ENCODE assay signal across 8 cellular contexts in the genomic region with DNA sequence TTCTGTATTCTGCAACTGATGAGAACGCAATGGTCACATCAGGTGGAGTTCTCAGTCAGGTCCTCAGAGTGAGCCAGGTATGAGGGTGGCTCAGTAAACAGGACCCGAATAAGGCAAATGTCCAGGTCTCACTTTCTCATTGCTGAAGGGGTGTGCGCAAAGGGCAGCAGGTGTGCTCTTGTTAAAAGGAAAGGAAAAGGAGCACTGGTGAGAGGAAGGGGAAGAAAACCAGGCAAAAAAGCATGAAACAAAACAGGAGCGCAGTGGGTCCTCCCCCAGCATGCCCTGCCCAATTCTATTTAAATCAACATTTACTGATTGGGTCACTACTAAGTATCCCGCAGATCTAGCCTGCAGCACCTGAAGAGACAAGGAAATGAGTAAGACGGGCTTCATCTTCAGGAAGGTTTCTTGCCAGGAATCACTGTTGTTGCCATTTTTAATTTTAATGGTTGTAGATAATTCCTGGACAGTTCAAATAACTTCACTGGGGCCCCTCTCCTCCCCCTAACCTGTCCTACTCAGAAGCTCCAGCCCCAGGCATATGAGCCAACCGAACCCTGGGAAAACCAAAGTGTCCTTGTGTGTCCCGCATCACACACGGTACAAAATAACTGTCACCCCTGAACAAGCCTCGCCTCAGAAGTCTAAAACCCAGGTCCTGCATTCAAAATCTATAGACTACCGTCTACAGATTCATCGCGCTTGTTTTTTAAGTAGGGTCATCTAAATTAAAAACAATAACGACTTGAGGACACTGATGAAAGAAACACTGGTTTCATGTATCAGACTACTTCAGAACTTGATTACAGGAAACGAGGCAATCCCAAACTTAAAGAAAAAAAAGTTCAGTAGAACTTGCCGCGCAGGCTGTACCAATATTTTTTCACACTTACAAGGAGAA. TPM values are rescaled to one million over a fixed set of nuclear protein-coding genes. Genes with fewer than 3 reads are reported as not detected.
DNase-seq lines count a peak whose midpoint lies in the region; ATAC-seq, FAIRE-seq and TF ChIP-seq lines count a peak whose summit lies in the region.

No MANE protein-coding gene starts in this region.

- no peaks in the 10 kb centered on the region for H4K20me1 ChIP-seq in H1 (replicated peaks in 1 of 2; ENCODE audit: control insufficient read depth in 1 of 2, insufficient read depth in 2 of 2, low read length in 2 of 2)

- H3K27ac Mint-ChIP-seq in natural killer cell treated with Interleukin-12 subunit alpha and Interleukin-12 subunit beta and Interleukin-15 and Interleukin-18, amount 100 ng/mL, for 72 hours: peak overlapping the region; percentile 27 to 57

- peak overlapping the region in 3 of 4 experiments; percentile 62 to 69 (median 66); a peak in 5 of 7 replicates for H3K9ac ChIP-seq in H1 (replicated peaks in 1 of 4; ENCODE audit: extremely low read depth in 1 of 4, low read depth in 3 of 4, low read length in 3 of 4)

- 0 out of 2 replicates have a peak overlapping the region, but pooled peaks have one; percentile 73 for H2BK5ac ChIP-seq in H1 (ENCODE audit: low read depth, low read length)

- peaks cover 0 to 19% of the 10 kb centered on the region in 2 experiments; a peak in 2 of 4 replicates for H3K79me2 ChIP-seq in H1 (ENCODE audit: control insufficient read depth in 1 of 2, insufficient read depth in 2 of 2, low read length in 2 of 2)

- TF ChIP-seq CTCF in H1 (IDR thresholded peaks at IDR 0.05; ENCODE audit: control extremely low read depth in 1 of 3, insufficient read depth in 1 of 3, low read depth in 1 of 3, low read length in 3 of 3): no peak

- peak overlapping the region; percentile 64 to 87 (median 85) for H3K4me3 ChIP-seq in H1 (ENCODE audit: extremely low read depth in 1 of 4, insufficient read depth in 2 of 4, low read depth in 3 of 4, low read length in 4 of 4)

- CTCF ChIA-PET in H1 (lab: Charles Lee; ENCODE audit: partially characterized antibody): interaction anchor here (1.0 to 1.7 kb wide), 2 partner anchors 8 to 84 kb away, joined by 4 read pairs; no protein-coding TSS in a partner anchor

- no peak overlapping the region for H2BK15ac ChIP-seq in H1 (ENCODE audit: low read length)

- peak overlapping the region; percentile 11 for H4K91ac ChIP-seq in H1 (replicated peaks; ENCODE audit: insufficient read length, low read length)

- peaks cover 8 to 17% (median 14%) of the 10 kb centered on the region in 4 experiments; a peak in 5 of 7 replicates for H3K4me1 ChIP-seq in H1 (replicated peaks in 1 of 4; ENCODE audit: control insufficient read depth in 3 of 4, insufficient read depth in 4 of 4, low read length in 3 of 4)

- POLR2A ChIA-PET in H1 (lab: Charles Lee; ENCODE audit: partially characterized antibody): interaction anchor here (0.9 kb wide), 1 partner anchor 61 kb away, joined by 3 read pairs; no protein-coding TSS in a partner anchor

- no peaks in the 10 kb centered on the region for H3K36me3 Mint-ChIP-seq in natural killer cell treated with Interleukin-12 subunit alpha and Interleukin-12 subunit beta and Interleukin-15 and Interleukin-18, amount 100 ng/mL, for 72 hours

- peak overlapping the region; percentile 81; the same call in 1 of the 2 replicates for H3K18ac ChIP-seq in H1 (ENCODE audit: extremely low read depth, low read length)

- 6% methylated on average over 17 of the region's 17 CpGs; no CpG with 5 or more reads in 1 of the 2 experiments for WGBS in H1 (ENCODE audit: extremely low coverage in 1 of 2, insufficient coverage in 1 of 2, insufficient read length in 1 of 2, insufficient replicate concordance in 2 of 2, low coverage in 1 of 2, low lambda C conversion rate in 2 of 2, missing lambda C conversion rate in 1 of 2), 2 experiments

- 0 out of 7 replicates have a peak, but pooled peaks cover 0 to 6% (median 0%) of the 10 kb centered on the region in 4 experiments for H3K27me3 ChIP-seq in H1 (replicated peaks in 1 of 4; ENCODE audit: control insufficient read depth in 3 of 4, extremely low read depth in 1 of 4, insufficient read depth in 3 of 4, low read length in 3 of 4)

- no peak for FAIRE-seq in H1 (lab: Jason Lieb, UNC)

- H2AK5ac ChIP-seq in H1 (ENCODE audit: low read depth, low read length): peak overlapping the region; percentile 77; the same call in 1 of the 2 replicates

- H3K14ac ChIP-seq in H1 (ENCODE audit: insufficient read length): no peak overlapping the region

- H3K23ac ChIP-seq in H1 (ENCODE audit: insufficient read length): no peak overlapping the region

- H3K56ac ChIP-seq in H1 (replicated peaks; ENCODE audit: insufficient read length, low read depth, low read length): no peak overlapping the region

- no peak overlapping the region for H2BK120ac ChIP-seq in H1 (replicated peaks; ENCODE audit: low read depth, low read length)

- H2AFZ ChIP-seq in H1 (ENCODE audit: low read length): peak overlapping the region; percentile 89; the same call in 1 of the 2 replicates

- H3K36me3 ChIP-seq in H1 (ENCODE audit: control insufficient read depth in 2 of 4, insufficient read depth in 4 of 4, low read length in 3 of 4): no peaks in the 10 kb centered on the region

- peaks cover 12 to 25% of the 10 kb centered on the region in 2 donors for H3K27me3 Mint-ChIP-seq in natural killer cell treated with Interleukin-12 subunit alpha and Interleukin-12 subunit beta and Interleukin-15 and Interleukin-18, amount 100 ng/mL, for 72 hours

- peak; percentile 31 for ATAC-seq in GM21619 (IDR thresholded peaks at IDR 0.05; ENCODE audit: unreplicated experiment)
- no peak for ATAC-seq in natural killer cell treated with Interleukin-12 subunit alpha and Interleukin-12 subunit beta and Interleukin-15 and Interleukin-18, amount 100 ng/mL, for 72 hours

- H4K8ac ChIP-seq in H1 (ENCODE audit: extremely low read depth, insufficient read depth, low read length): no peak overlapping the region; the same call in 1 of the 2 replicates

- H3K4me2 ChIP-seq in H1 (ENCODE audit: insufficient read depth in 1 of 2, low read depth in 2 of 2, low read length in 2 of 2): peak overlapping the region; percentile 98 to 99

- peaks cover 16% of the 10 kb centered on the region for H3K23me2 ChIP-seq in H1 (ENCODE audit: low read depth, low read length)

- no peak overlapping the region for H2BK20ac ChIP-seq in H1 (ENCODE audit: low read length)

- H3K9me3 Mint-ChIP-seq in natural killer cell treated with Interleukin-12 subunit alpha and Interleukin-12 subunit beta and Interleukin-15 and Interleukin-18, amount 100 ng/mL, for 72 hours: no peaks in the 10 kb centered on the region

- H3K4me3 Mint-ChIP-seq in natural killer cell treated with Interleukin-12 subunit alpha and Interleukin-12 subunit beta and Interleukin-15 and Interleukin-18, amount 100 ng/mL, for 72 hours: peak overlapping the region; percentile 90

- TF ChIP-seq RAD21 in H1 (IDR thresholded peaks at IDR 0.05 in 1 of 2, conservative IDR thresholded peaks at IDR 0.05 in 1 of 2; ENCODE audit: low read depth in 2 of 2, low read length in 2 of 2): no peak

- peak overlapping the region; percentile 29 for H2BK12ac ChIP-seq in H1 (ENCODE audit: low read depth, low read length)

- peaks cover 30 to 34% of the 10 kb centered on the region in 2 donors for H3K4me1 Mint-ChIP-seq in natural killer cell treated with Interleukin-12 subunit alpha and Interleukin-12 subunit beta and Interleukin-15 and Interleukin-18, amount 100 ng/mL, for 72 hours (ENCODE audit: low read depth in 2 of 2)

- H3K27ac ChIP-seq in H1 (ENCODE audit: low read depth, low read length): no peak overlapping the region

- H4K5ac ChIP-seq in H1 (ENCODE audit: insufficient read length, low read depth, low read length): no peak overlapping the region

- no peaks in the 10 kb centered on the region for H3K9me3 ChIP-seq in H1 (ENCODE audit: insufficient read depth in 2 of 2, low read depth in 1 of 2, low read length in 1 of 2)

- no peak overlapping the region for H3K4ac ChIP-seq in H1 (replicated peaks; ENCODE audit: insufficient read length, low read depth, low read length)

- DNase-seq in DMS53 treated with DMSO at 0.1 percent for 48 hours (lab: John Stamatoyannopoulos, UW; ENCODE audit: unreplicated experiment) (peak; percentile 34), OCI-M1 (lab: John Stamatoyannopoulos, UW) (peak; percentile 80), H1 (ENCODE audit: low read depth in 1 of 2, low spot score in 2 of 2) (no peak), NAMALWA (ENCODE audit: low spot score) (no peak), NCI-H1092 (lab: John Stamatoyannopoulos, UW) (no peak), NCI-H2107 (lab: John Stamatoyannopoulos, UW) (no peak)
- no peak for DNase-seq in natural killer cell treated with Interleukin-12 subunit alpha and Interleukin-12 subunit beta and Interleukin-15 and Interleukin-18, amount 100 ng/mL, for 72 hours (ENCODE audit: low spot score)

- H3K79me1 ChIP-seq in H1 (ENCODE audit: low read depth, low read length): no peaks in the 10 kb centered on the region; the same call in 1 of the 2 replicates

- TF ChIP-seq EP300 in H1 (IDR thresholded peaks at IDR 0.05; ENCODE audit: borderline replicate concordance in 1 of 2, low read depth in 2 of 2, low read length in 2 of 2): no peak

- TF ChIP-seq POLR2A in H1 (IDR thresholded peaks at IDR 0.05; ENCODE audit: control extremely low read depth in 1 of 2, low read depth in 2 of 2, low read length in 2 of 2): no peak; a peak in 1 of 3 replicates

TF ChIP-seq in H1, 55 proteins besides CTCF, POLR2A, EP300 and RAD21:
- TF ChIP-seq SP4 (IDR thresholded peaks at IDR 0.05; ENCODE audit: low read length) (0 out of 2 replicates have a peak, but pooled peaks have one; percentile 36), TAF1 (IDR thresholded peaks at IDR 0.05; ENCODE audit: low read depth, low read length) (peak; percentile 44; the same call in 1 of the 2 replicates)
- TF ChIP-seq, protein P1, sequence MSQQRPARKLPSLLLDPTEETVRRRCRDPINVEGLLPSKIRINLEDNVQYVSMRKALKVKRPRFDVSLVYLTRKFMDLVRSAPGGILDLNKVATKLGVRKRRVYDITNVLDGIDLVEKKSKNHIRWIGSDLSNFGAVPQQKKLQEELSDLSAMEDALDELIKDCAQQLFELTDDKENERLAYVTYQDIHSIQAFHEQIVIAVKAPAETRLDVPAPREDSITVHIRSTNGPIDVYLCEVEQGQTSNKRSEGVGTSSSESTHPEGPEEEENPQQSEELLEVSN (IDR thresholded peaks at IDR 0.05): no peak

RNA-seq across cellular contexts. Expression of a gene that starts 1.0 kb away (rescaled TPM):
- total RNA-seq in H1 (2021; fragmentation: NEBNext Ultra II Directional; extraction: Animal tissue kit (Norgen Biotek cat#: 25700)): 19.5 and 19.6 TPM in 2 replicates
- 4.9 and 5.2 TPM in 2 replicates for polyA plus RNA-seq in H1 (2011; rRNA removed)
- polyA plus RNA-seq in H1 (2011; cell fraction: cytosol; rRNA removed): 5.6 TPM
- polyA plus RNA-seq in H1 (2011; cell fraction: nucleus; rRNA removed): 7.0 TPM
- 8.4 to 10.4 TPM (median 9.2 TPM) in 4 replicates for polyA plus RNA-seq in H1 (2012, experiment 1 of 2)
- 1.5 TPM for polyA plus RNA-seq in H1 (2012, experiment 2 of 2)
- polyA plus RNA-seq in H1 (2013, experiment 1 of 2): 16.8 TPM
- 18.6 TPM for polyA plus RNA-seq in H1 (2013, experiment 2 of 2)
- polyA minus RNA-seq in H1 (2011; rRNA and poly(A)+ RNA removed): 21.6 and 25.8 TPM in 2 replicates
- polyA minus RNA-seq in H1 (2011; cell fraction: cytosol; rRNA and poly(A)+ RNA removed): 13.2 TPM
- polyA minus RNA-seq in H1 (2011; cell fraction: nucleus; rRNA and poly(A)+ RNA removed): 11.7 TPM
- 1 to 10 TPM; 1.9 to 4.7 TPM for total RNA-seq in natural killer cell treated with Interleukin-12 subunit alpha and Interleukin-12 subunit beta and Interleukin-15 and Interleukin-18, amount 100 ng/mL, for 72 hours

Comparison
In these comparisons a context has a peak if more than half of its experiments do, and no peak if none do; other contexts are left out.
1. DNase-seq: peak in DMS53 treated with DMSO at 0.1 percent for 48 hours (single experiment) and OCI-M1 (single experiment); none in H1 (0 of 2), natural killer cell treated with Interleukin-12 subunit alpha and Interleukin-12 subunit beta and Interleukin-15 and Interleukin-18, amount 100 ng/mL, for 72 hours (single experiment), NAMALWA (single experiment), NCI-H1092 (single experiment) and NCI-H2107 (single experiment).